8 cellular contexts compared by ENCODE assay signal in the genomic region with DNA sequence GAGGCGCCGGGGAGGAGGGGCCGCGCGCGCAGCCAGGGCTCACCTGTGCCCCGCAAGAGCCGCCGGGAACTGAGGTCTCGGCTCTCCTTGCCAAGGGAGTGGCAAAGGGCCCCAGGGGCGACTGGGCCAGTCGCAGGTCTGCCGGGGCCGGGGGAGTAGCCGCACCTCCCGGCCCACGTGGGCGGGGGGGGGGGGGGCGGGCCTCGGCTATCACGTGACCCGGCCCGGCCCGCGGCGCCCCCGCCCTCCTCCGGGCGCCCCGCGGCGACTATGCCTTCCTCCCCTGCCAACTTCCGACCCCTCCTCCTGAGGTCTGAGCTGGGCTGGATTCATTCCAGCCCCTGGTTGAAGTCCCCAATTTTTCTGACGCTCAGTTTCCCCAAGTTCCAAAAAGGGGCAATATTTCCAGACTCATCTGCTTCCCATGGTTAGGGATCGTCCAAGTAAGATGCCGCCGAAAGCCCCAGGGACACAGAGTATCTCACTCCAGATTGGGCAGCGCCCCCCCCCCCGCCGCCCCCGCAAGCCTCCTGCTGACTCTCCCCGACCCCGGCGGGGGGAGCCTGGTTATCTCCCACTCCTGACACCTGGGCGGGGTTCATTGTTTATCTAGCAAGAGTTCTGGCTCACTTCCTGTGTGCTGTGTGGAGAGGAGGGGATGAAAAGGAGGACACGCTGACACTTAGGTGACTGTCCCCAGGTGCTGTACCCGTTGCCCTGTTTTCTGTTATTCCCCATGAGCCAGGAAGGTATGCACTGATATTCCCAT. TPM values are rescaled to one million over a fixed set of nuclear protein-coding genes. Genes with fewer than 3 reads are reported as not detected.
DNase-seq lines count a peak whose midpoint lies in the region; ATAC-seq, FAIRE-seq and TF ChIP-seq lines count a peak whose summit lies in the region.

Gene TMC6, minus strand, starts transcription at position 140 of the 769 bp plus-strand sequence. CDS start 1,923 bp downstream, outside the sequence.

- H3F3A ChIP-seq in DOHH2 (ENCODE audit: control insufficient read depth, insufficient read depth) = peaks cover 17% of the 10 kb centered on the region

- FAIRE-seq in HTR-8/SVneo (lab: Jason Lieb, UNC) = no peak

- no peaks in the 10 kb centered on the region for H3K27me3 Mint-ChIP-seq in activated naive CD4-positive, alpha-beta T cell treated with anti-CD3 and anti-CD28 coated beads for 36 hours (ENCODE audit: low read depth)

- ATAC-seq in RWPE2 (ENCODE audit: low read depth) (peak; percentile 65), omental fat pad (ENCODE audit: low FRiP score) (peak; percentile 0), HG03135 (IDR thresholded peaks at IDR 0.05; ENCODE audit: unreplicated experiment) (no peak), GM18517 (IDR thresholded peaks at IDR 0.05; ENCODE audit: unreplicated experiment) (no peak)

- peaks cover 50% of the 10 kb centered on the region for H3K4me1 Mint-ChIP-seq in activated naive CD4-positive, alpha-beta T cell treated with anti-CD3 and anti-CD28 coated beads for 36 hours (ENCODE audit: low read depth)

- H3K36me3 ChIP-seq in DOHH2 (ENCODE audit: control insufficient read depth, low read length) (peaks cover 69% of the 10 kb centered on the region), RWPE2 (ENCODE audit: low read depth) (peaks cover 10% of the 10 kb centered on the region; the same call in 1 of the 2 replicates)

- H3K9me3 ChIP-seq in DOHH2 (ENCODE audit: control insufficient read depth, insufficient read depth, low read length) (no peaks in the 10 kb centered on the region), RWPE2 (ENCODE audit: severe bottlenecking) (no peaks in the 10 kb centered on the region)

- peak within 1 kb of the TSS; percentile 96 for H3K4me3 Mint-ChIP-seq in activated naive CD4-positive, alpha-beta T cell treated with anti-CD3 and anti-CD28 coated beads for 36 hours

- DNase-seq in HTR-8/SVneo (ENCODE audit: insufficient read length, low spot score) = peak; percentile 84
- DNase-seq in RWPE2 (ENCODE audit: low spot score) = no peak
- DNase-seq in activated naive CD4-positive, alpha-beta T cell treated with anti-CD3 and anti-CD28 coated beads for 36 hours = peak; percentile 85
- peak in 32 of 42 donors; percentile 40 to 83 (median 61) for DNase-seq in head of caudate nucleus
- no peak for DNase-seq in omental fat pad (ENCODE audit: low spot score)

- H3K27me3 ChIP-seq in DOHH2 (ENCODE audit: control insufficient read depth, low read length) = no peaks in the 10 kb centered on the region
- H3K27me3 ChIP-seq in RWPE2 (ENCODE audit: insufficient read depth, poor library complexity, severe bottlenecking) = no peaks in the 10 kb centered on the region

- H3K27ac ChIP-seq in DOHH2 (ENCODE audit: low read depth, low read length) (peak within 1 kb of the TSS; percentile 90), RWPE2 (ENCODE audit: poor library complexity, severe bottlenecking) (peak within 1 kb of the TSS; percentile 51)

- H3K4me1 ChIP-seq in DOHH2 (ENCODE audit: control insufficient read depth, low read length) (peaks cover 83% of the 10 kb centered on the region), RWPE2 (ENCODE audit: insufficient read depth, poor library complexity, severe bottlenecking) (peaks cover 11% of the 10 kb centered on the region)

- peaks cover 89% of the 10 kb centered on the region for H3K79me2 ChIP-seq in DOHH2 (ENCODE audit: control insufficient read depth, low read length)

- no peaks in the 10 kb centered on the region for H4K20me1 ChIP-seq in DOHH2 (ENCODE audit: control insufficient read depth, insufficient read depth, low read depth, low read length)

- no peaks in the 10 kb centered on the region for H3K9me3 Mint-ChIP-seq in activated naive CD4-positive, alpha-beta T cell treated with anti-CD3 and anti-CD28 coated beads for 36 hours

- intact Hi-C loops in activated naive CD4-positive, alpha-beta T cell treated with anti-CD3 and anti-CD28 coated beads for 36 hours (cut with micrococcal nuclease) = loop anchor here (5.0 kb wide), 4 partner anchors 171 to 714 kb away; partner anchors contain the start of genes TNRC6C and USP36
- intact Hi-C loops in head of caudate nucleus (cut with DNase I) = loop anchor here (1.0 to 5.0 kb wide), 2 partner anchors 13 to 44 kb away; no protein-coding TSS in a partner anchor

- TF ChIP-seq CTCF in DOHH2 (IDR thresholded peaks at IDR 0.05; ENCODE audit: low read depth, low read length, poor library complexity, severe bottlenecking) (peak; percentile 7), RWPE2 (IDR thresholded peaks at IDR 0.05; ENCODE audit: poor library complexity, severe bottlenecking) (no peak), omental fat pad (IDR thresholded peaks at IDR 0.05) (no peak)

- peaks cover 23% of the 10 kb centered on the region for H3K36me3 Mint-ChIP-seq in activated naive CD4-positive, alpha-beta T cell treated with anti-CD3 and anti-CD28 coated beads for 36 hours (ENCODE audit: low read depth)

- no peaks in the 10 kb centered on the region for H3K9me2 ChIP-seq in DOHH2 (replicated peaks; ENCODE audit: control insufficient read depth, low read length)

- H3K4me2 ChIP-seq in DOHH2 (ENCODE audit: low read length) = peak within 1 kb of the TSS; percentile 99

- H3K4me3 ChIP-seq in DOHH2 (ENCODE audit: low read length) (peak within 1 kb of the TSS; percentile 95), RWPE2 (ENCODE audit: severe bottlenecking) (peak within 1 kb of the TSS; percentile 62)

- CTCF ChIA-PET in activated naive CD4-positive, alpha-beta T cell treated with anti-CD3 and anti-CD28 coated beads for 36 hours (lab: Charles Lee) = interaction anchor here (0.8 to 1.4 kb wide), 5 partner anchors 8 to 123 kb away, joined by 3 to 12 read pairs (median 3); no protein-coding TSS in a partner anchor

- H3K27ac Mint-ChIP-seq in activated naive CD4-positive, alpha-beta T cell treated with anti-CD3 and anti-CD28 coated beads for 36 hours = peak within 1 kb of the TSS; percentile 98

RNA-seq across cellular contexts. Expression of gene TMC6, which starts in this region (rescaled TPM):
- total RNA-seq in activated naive CD4-positive, alpha-beta T cell treated with anti-CD3 and anti-CD28 coated beads for 36 hours = 10 to 100 TPM; 79.0 to 85.6 TPM
- total RNA-seq in omental fat pad = 10 to 100 TPM; 21.8 to 72.8 (median 51.3) TPM

Comparison
In these comparisons a context has a peak if more than half of its experiments do, and no peak if none do; other contexts are left out.
1. DNase-seq: peak in HTR-8/SVneo (single experiment), activated naive CD4-positive, alpha-beta T cell treated with anti-CD3 and anti-CD28 coated beads for 36 hours (single experiment) and head of caudate nucleus (32 of 42); none in RWPE2 (single experiment) and omental fat pad (single experiment).
2. ATAC-seq: peak in RWPE2 (single experiment) and omental fat pad (single experiment); none in HG03135 (single experiment) and GM18517 (single experiment).